In the genomic region with DNA sequence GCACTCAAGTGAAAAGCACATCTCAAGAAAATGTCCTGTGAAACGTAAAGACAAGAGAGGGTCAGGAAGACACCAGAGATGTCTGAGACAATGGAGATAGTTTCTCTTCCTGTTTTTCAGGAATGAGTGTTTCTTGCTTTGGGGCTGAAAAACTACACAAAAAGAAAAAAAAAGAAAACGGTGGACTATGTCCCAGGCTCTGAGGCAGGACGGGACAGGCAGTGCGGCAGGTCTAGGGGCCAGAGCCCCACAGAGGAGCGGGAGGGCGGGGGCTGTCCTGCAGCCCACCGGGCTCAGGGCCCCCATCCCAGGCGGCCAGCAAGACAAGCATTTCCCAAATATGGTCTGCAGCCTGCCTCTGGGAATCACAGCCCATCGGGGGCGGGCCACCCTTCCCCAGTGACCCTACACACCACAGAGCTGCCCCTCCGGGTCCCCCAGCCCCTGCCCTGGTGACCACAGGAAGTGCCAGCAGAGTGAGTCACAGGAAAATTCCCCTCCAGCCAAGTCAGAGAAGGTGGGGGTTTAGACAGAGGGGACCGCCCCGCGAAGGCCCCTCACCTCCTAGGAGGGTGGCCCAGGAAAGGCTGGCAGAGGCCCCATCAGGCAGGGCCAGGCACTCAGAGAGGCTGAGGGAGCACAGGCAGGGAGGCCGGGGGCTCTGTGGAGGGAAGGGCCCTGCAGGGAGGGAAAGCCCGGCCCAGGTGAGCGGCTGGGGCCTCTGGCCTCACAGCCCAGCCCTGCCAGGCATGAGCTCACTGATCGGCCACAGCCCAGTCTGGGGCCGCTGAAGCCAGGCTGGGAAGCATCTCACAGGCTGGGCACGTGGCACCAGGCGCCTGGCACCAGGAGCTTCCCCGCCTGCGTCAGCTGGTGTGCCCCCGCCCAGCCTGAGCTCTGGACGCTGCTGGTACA, we compare ENCODE assay signal across 8 cellular contexts.
DNase-seq lines count a peak whose midpoint lies in the region; ATAC-seq and TF ChIP-seq lines count a peak whose summit lies in the region.

No MANE protein-coding gene starts in this region.

- peaks cover 3% of the 10 kb centered on the region for H3K36me3 ChIP-seq in WERI-Rb-1

- peak overlapping the region; percentile 98 for H3K27ac ChIP-seq in cingulate gyrus (ENCODE audit: low read depth, low read length)
- no peak overlapping the region for H3K27ac ChIP-seq in WERI-Rb-1

- peak; percentile 55 for ATAC-seq in GM18502 (IDR thresholded peaks at IDR 0.05; ENCODE audit: poor library complexity, unreplicated experiment)

- H3K27me3 ChIP-seq in WERI-Rb-1 (ENCODE audit: insufficient read depth, low read depth, severe bottlenecking), result no peaks in the 10 kb centered on the region

- H3K4me3 ChIP-seq in LNCaP clone FGC (ENCODE audit: low read depth, low read length) (no peak overlapping the region), WERI-Rb-1 (ENCODE audit: low read depth, low read length) (no peak overlapping the region)

- peak; percentile 69 for DNase-seq in LNCaP clone FGC (ENCODE audit: low read depth)
- DNase-seq in left kidney (ENCODE audit: low read depth, low spot score), result peak; percentile 76
- peak; percentile 96 for DNase-seq in superior temporal gyrus (ENCODE audit: extremely low spot score)
- no peak for DNase-seq in DMS79 treated with DMSO at 0.1 percent for 48 hours (lab: John Stamatoyannopoulos, UW)
- DNase-seq in DMS153 (lab: John Stamatoyannopoulos, UW), result no peak
- DNase-seq in WERI-Rb-1, result no peak

- H3K9me3 ChIP-seq in WERI-Rb-1 (ENCODE audit: severe bottlenecking), result no peaks in the 10 kb centered on the region

- TF ChIP-seq CTCF in LNCaP clone FGC (IDR thresholded peaks at IDR 0.05; ENCODE audit: control insufficient read depth, extremely low read depth, insufficient read depth), result no peak
- no peak for TF ChIP-seq CTCF in WERI-Rb-1 (IDR thresholded peaks at IDR 0.05; ENCODE audit: low read depth, low read length)

Comparison
In these comparisons a context has a peak if more than half of its experiments do, and no peak if none do; other contexts are left out.
1. DNase-seq: peak in LNCaP clone FGC (single experiment), left kidney (single experiment) and superior temporal gyrus (single experiment); none in DMS79 treated with DMSO at 0.1 percent for 48 hours (single experiment), DMS153 (single experiment) and WERI-Rb-1 (single experiment).